In genomic region chr12:105228494-105228893, GRCh38 we compare ENCODE assay signal across 13 cellular contexts. TPM values are rescaled to one million over a fixed set of nuclear protein-coding genes. Genes with fewer than 3 reads are reported as not detected.
DNase-seq lines count a peak whose midpoint lies in the region; ATAC-seq, FAIRE-seq and TF ChIP-seq lines count a peak whose summit lies in the region.
"Had no signal": no experiment of that assay in that cellular context is flagged by ENCODE, and none has a peak within 500 bp of the region (broad histone marks: within the 10 kb centered on the region; RNA-seq: fewer than 3 reads in every experiment).

No MANE protein-coding gene starts in this region.

- H3K4me1 ChIP-seq in GM12878 (ENCODE audit: control insufficient read depth, insufficient read depth, low read length): peaks cover 5% of the 10 kb centered on the region; the same call in 1 of the 2 replicates
- H3K4me1 ChIP-seq in thyroid gland: peaks cover 2 to 8% of the 10 kb centered on the region in 2 donors
- H3K4me1 ChIP-seq in OCI-LY7 (ENCODE audit: insufficient read depth, low read length, poor library complexity, severe bottlenecking): peaks cover under 1% of the 10 kb centered on the region

- H3K4me2 ChIP-seq in GM12878 (ENCODE audit: control insufficient read depth, insufficient read depth): no peak overlapping the region; the same call in 1 of the 2 replicates
- no peak overlapping the region for H3K4me2 ChIP-seq in OCI-LY7 (ENCODE audit: low read length)

- DNase-seq in AG20443 (ENCODE audit: low spot score) (peak; percentile 41), HT1080 (ENCODE audit: low read depth) (peak; percentile 38), GM12878 (ENCODE audit: low read depth, low spot score) (no peak), myocyte (ENCODE audit: low read depth) (peak; percentile 53), thyroid gland (no peak), OCI-LY7 (ENCODE audit: low spot score) (no peak)
- DNase-seq: activated effector memory CD4-positive, alpha-beta T cell treated with anti-CD3 and anti-CD28 coated beads, Interleukin-2, amount 50 U/mL, for 16 hours; stimulated activated CD4-positive, alpha-beta T cell treated with anti-CD3 and anti-CD28 coated beads, Interleukin-1b, Interleukin-23, amount 100 ng/mL, for 48 hours; T-cell; upper lobe of left lung had no signal

- intact Hi-C loops in GM12878 (cut with micrococcal nuclease; ENCODE audit: unreplicated experiment) (no loop called here), thyroid gland (cut with DNase I) (no loop called here), OCI-LY7 (cut with micrococcal nuclease; ENCODE audit: unreplicated experiment) (no loop called here)

- no peak overlapping the region for H3K9ac ChIP-seq in GM12878 (ENCODE audit: control insufficient read depth, insufficient read depth, low read length)

- H2AFZ ChIP-seq in GM12878 (ENCODE audit: control insufficient read depth, low read depth, low read length) (no peak overlapping the region), OCI-LY7 (ENCODE audit: low read length) (no peak overlapping the region)

- peak; percentile 55 for ATAC-seq in GM12878
- ATAC-seq in GM18517 (IDR thresholded peaks at IDR 0.05; ENCODE audit: unreplicated experiment): no peak
- ATAC-seq in GM21423 (IDR thresholded peaks at IDR 0.05; ENCODE audit: unreplicated experiment): no peak
- ATAC-seq: gastroesophageal sphincter, T-cell had no signal

- POLR2A ChIA-PET in GM12878 (lab: Charles Lee): no interaction called here
- POLR2A ChIA-PET in OCI-LY7 (lab: Charles Lee): no interaction called here

- TF ChIP-seq CTCF in GM12878 (IDR thresholded peaks at IDR 0.05 in 2 of 3, conservative IDR thresholded peaks at IDR 0.05 in 1 of 3; ENCODE audit: control insufficient read depth in 2 of 3, extremely low read depth in 1 of 3, insufficient read depth in 1 of 3, low read depth in 3 of 3, low read length in 3 of 3) (no peak), thyroid gland (IDR thresholded peaks at IDR 0.05) (no peak), OCI-LY7 (conservative IDR thresholded peaks at IDR 0.05; ENCODE audit: low read length) (no peak)

- RAD21 ChIA-PET in GM12878 (lab: Charles Lee; ENCODE audit: unreplicated experiment): no interaction called here

- no peak overlapping the region for H3K4me3 ChIP-seq in GM12878
- no peak overlapping the region for H3K4me3 ChIP-seq in thyroid gland (replicated peaks in 1 of 3)
- no peak overlapping the region for H3K4me3 ChIP-seq in OCI-LY7 (ENCODE audit: low read depth, low read length, poor library complexity, severe bottlenecking)
- H3K4me3 ChIP-seq: gastroesophageal sphincter, upper lobe of left lung had no signal

- H3K79me2 ChIP-seq in GM12878 (ENCODE audit: control insufficient read depth, insufficient read depth, low read length) (no peaks in the 10 kb centered on the region), OCI-LY7 (ENCODE audit: insufficient read depth, low read depth, low read length) (no peaks in the 10 kb centered on the region)

- TF ChIP-seq POLR2A in GM12878 (IDR thresholded peaks at IDR 0.05; ENCODE audit: low read depth, low read length) (no peak), thyroid gland (IDR thresholded peaks at IDR 0.05) (no peak)

- SMC1A ChIA-PET in GM12878 (lab: Charles Lee; ENCODE audit: uncharacterized antibody, unreplicated experiment): no interaction called here

- no peak for TF ChIP-seq RAD21 in GM12878 (IDR thresholded peaks at IDR 0.05; ENCODE audit: insufficient read depth, low read depth, low read length)

- CTCF ChIA-PET in GM12878 (lab: Yijun Ruan, JAX): no interaction called here
- CTCF ChIA-PET in OCI-LY7 (lab: Charles Lee; ENCODE audit: unreplicated experiment): no interaction called here

- WGBS in GM12878 (ENCODE audit: insufficient coverage, insufficient replicate concordance, low lambda C conversion rate, missing lambda C conversion rate): 29% methylated on average over 1 of the region's 1 CpG
- 72 to 75% methylated on average over 1 of the region's 1 CpG for WGBS in thyroid gland, 2 donors

- no peak for FAIRE-seq in GM12878 (lab: Jason Lieb, UNC)

- no peaks in the 10 kb centered on the region for H3K9me2 ChIP-seq in OCI-LY7 (ENCODE audit: insufficient read depth, low read length)

- no peak overlapping the region for H3K27ac ChIP-seq in GM12878 (ENCODE audit: control insufficient read depth, insufficient read depth)
- no peak overlapping the region for H3K27ac ChIP-seq in thyroid gland
- H3K27ac ChIP-seq in OCI-LY7 (ENCODE audit: low read depth, low read length, poor library complexity, severe bottlenecking): no peak overlapping the region

- TF ChIP-seq EP300 in GM12878 (IDR thresholded peaks at IDR 0.05; ENCODE audit: borderline replicate concordance in 1 of 2, control insufficient read depth in 1 of 2, low read depth in 2 of 2, low read length in 2 of 2): no peak

- H3K36me3 ChIP-seq in GM12878 (ENCODE audit: control insufficient read depth in 2 of 2, insufficient read depth in 2 of 2, low read length in 1 of 2) (no peaks in the 10 kb centered on the region), thyroid gland (peaks cover 3 to 24% of the 10 kb centered on the region in 2 donors), OCI-LY7 (ENCODE audit: insufficient read depth, low read length) (peaks cover 29% of the 10 kb centered on the region)

- H4K20me1 ChIP-seq in GM12878 (ENCODE audit: control insufficient read depth, insufficient read depth): no peaks in the 10 kb centered on the region
- no peaks in the 10 kb centered on the region for H4K20me1 ChIP-seq in OCI-LY7 (ENCODE audit: insufficient read depth, low read length)

- no peaks in the 10 kb centered on the region for H3K27me3 ChIP-seq in GM12878 (replicated peaks in 1 of 2; ENCODE audit: control insufficient read depth in 2 of 2, insufficient read depth in 2 of 2, low read length in 1 of 2)
- H3K27me3 ChIP-seq in thyroid gland: no peaks in the 10 kb centered on the region
- H3K27me3 ChIP-seq: gastroesophageal sphincter, upper lobe of left lung had no signal

- no peaks in the 10 kb centered on the region for H3K9me3 ChIP-seq in GM12878 (replicated peaks; ENCODE audit: control insufficient read depth, insufficient read depth, low read length)
- no peaks in the 10 kb centered on the region for H3K9me3 ChIP-seq in thyroid gland
- no peaks in the 10 kb centered on the region for H3K9me3 ChIP-seq in OCI-LY7 (ENCODE audit: low read length)
- H3K9me3 ChIP-seq: gastroesophageal sphincter, upper lobe of left lung had no signal

- in situ Hi-C loops in GM12878 (cut with MboI): no loop called here

- no TSS peak for BruUV-seq in GM12878 (replicated peaks; lab: Mats Ljungman, UMichigan)
- BruUV-seq in OCI-LY7 (replicated peaks; lab: Mats Ljungman, UMichigan): no TSS peak

TF ChIP-seq in GM12878, 131 proteins besides CTCF, POLR2A, EP300 and RAD21:
- TF ChIP-seq, protein P1, sequence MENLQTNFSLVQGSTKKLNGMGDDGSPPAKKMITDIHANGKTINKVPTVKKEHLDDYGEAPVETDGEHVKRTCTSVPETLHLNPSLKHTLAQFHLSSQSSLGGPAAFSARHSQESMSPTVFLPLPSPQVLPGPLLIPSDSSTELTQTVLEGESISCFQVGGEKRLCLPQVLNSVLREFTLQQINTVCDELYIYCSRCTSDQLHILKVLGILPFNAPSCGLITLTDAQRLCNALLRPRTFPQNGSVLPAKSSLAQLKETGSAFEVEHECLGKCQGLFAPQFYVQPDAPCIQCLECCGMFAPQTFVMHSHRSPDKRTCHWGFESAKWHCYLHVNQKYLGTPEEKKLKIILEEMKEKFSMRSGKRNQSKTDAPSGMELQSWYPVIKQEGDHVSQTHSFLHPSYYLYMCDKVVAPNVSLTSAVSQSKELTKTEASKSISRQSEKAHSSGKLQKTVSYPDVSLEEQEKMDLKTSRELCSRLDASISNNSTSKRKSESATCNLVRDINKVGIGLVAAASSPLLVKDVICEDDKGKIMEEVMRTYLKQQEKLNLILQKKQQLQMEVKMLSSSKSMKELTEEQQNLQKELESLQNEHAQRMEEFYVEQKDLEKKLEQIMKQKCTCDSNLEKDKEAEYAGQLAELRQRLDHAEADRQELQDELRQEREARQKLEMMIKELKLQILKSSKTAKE (IDR thresholded peaks at IDR 0.05; ENCODE audit: low read depth, poor library complexity, severe bottlenecking): no peak
- 0 out of 2 replicates have a peak, but pooled peaks have one; percentile 37 for TF ChIP-seq ZNF384 (IDR thresholded peaks at IDR 0.05; ENCODE audit: borderline replicate concordance, low read depth, low read length)
- no peak for TF ChIP-seq GATAD2B (conservative IDR thresholded peaks at IDR 0.05; ENCODE audit: low read depth)

RNA-seq across cellular contexts. Expression of gene APPL2, which starts 7.5 kb away (rescaled TPM):
- total RNA-seq in HT1080 (2014; rRNA removed; shearing (Covaris generic)): 17.5 and 27.0 TPM in 2 replicates
- 32.0 and 38.8 TPM in 2 replicates for polyA plus RNA-seq in HT1080 (2015; cell fraction: cytosol; rRNA removed)
- polyA plus RNA-seq in HT1080 (2015; cell fraction: nucleus; rRNA removed): 66.4 and 74.0 TPM in 2 replicates
- total RNA-seq in GM12878 (2013; cell fraction: nucleolus; rRNA removed): 25.1 and 29.1 TPM in 2 replicates
- 11.0 and 11.1 TPM in 2 replicates for total RNA-seq in GM12878 (2014; rRNA removed)
- total RNA-seq in GM12878 (2014; rRNA removed; fragmentation: Illumina TruSeq; extraction: Trizol): 11.1 and 11.8 TPM in 2 replicates
- total RNA-seq in GM12878 (2021): 6.3 and 8.2 TPM in 2 replicates
- polyA plus RNA-seq in GM12878 (2011; ENCODE audit: low read depth): 4.2 TPM
- polyA plus RNA-seq in GM12878 (2011; rRNA removed): 14.2 and 20.9 TPM in 2 replicates
- 5.0 and 6.3 TPM in 2 replicates for polyA plus RNA-seq in GM12878 (2011; cell fraction: cytosol; rRNA removed)
- 29.1 and 30.3 TPM in 2 replicates for polyA plus RNA-seq in GM12878 (2011; cell fraction: nucleus; rRNA removed)
- polyA plus RNA-seq in GM12878 (2012): 6.8 and 6.9 TPM in 2 replicates
- polyA plus RNA-seq in GM12878 (2014; fragmentation: Illumina TruSeq; extraction: Trizol): 11.6 and 24.1 TPM in 2 replicates
- polyA plus RNA-seq in GM12878 (2014; fragmentation: Nextera tagmentation; extraction: Ambion mirVana): 1 to 10 TPM; 1.9 to 3.0 TPM
- 6.8 and 8.7 TPM in 2 replicates for polyA plus RNA-seq in GM12878 (2014; rRNA removed)
- 1 to 10 TPM; 4.1 to 6.1 TPM for polyA plus RNA-seq in GM12878 (2016; fragmentation: Nextera tagmentation; extraction: Ambion mirVana)
- 8.8 and 11.7 TPM in 2 replicates for polyA minus RNA-seq in GM12878 (2011; rRNA and poly(A)+ RNA removed)
- polyA minus RNA-seq in GM12878 (2011; cell fraction: cytosol; rRNA and poly(A)+ RNA removed): 3.7 and 4.0 TPM in 2 replicates
- polyA minus RNA-seq in GM12878 (2011; cell fraction: nucleus; rRNA and poly(A)+ RNA removed): 12.9 and 15.8 TPM in 2 replicates
- total RNA-seq in myocyte: 20.4 and 26.1 TPM in 2 replicates
- polyA plus RNA-seq in myocyte (2012): 35.6 TPM
- 10 to 100 TPM; 28.6 to 30.6 (median 30.3) TPM for total RNA-seq in thyroid gland
- 18.8 and 20.9 TPM in 2 replicates for total RNA-seq in OCI-LY7 (2014; rRNA removed; shearing (Covaris generic))
- 29.1 and 37.5 TPM in 2 replicates for total RNA-seq in OCI-LY7 (2022)

Comparison
In these comparisons a context has a peak if more than half of its experiments do, and no peak if none do; other contexts are left out.
1. DNase-seq: peak in AG20443 (single experiment), HT1080 (single experiment) and myocyte (single experiment); none in GM12878 (single experiment), thyroid gland (0 of 2) and OCI-LY7 (single experiment).